31 cellular contexts compared by ENCODE assay signal in the genomic region with DNA sequence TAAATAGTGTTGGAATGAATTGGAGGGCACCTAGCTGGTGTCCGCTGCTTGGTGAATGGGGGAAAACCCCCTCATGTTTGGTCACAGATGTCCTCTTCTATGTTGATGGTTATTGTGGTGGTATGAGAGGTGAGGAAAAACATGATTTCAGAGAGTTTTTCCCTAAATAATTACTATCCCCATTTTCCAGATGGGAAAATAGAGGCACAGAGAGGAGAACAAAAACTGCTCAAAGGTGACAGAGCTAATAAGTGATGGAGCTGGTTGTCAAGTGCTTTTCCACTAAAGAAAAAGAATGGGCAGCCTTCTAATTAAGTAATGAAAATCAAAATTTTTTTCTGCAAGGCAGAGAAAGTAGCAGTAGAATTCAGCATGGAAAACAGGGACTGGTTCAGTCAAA. TPM values are rescaled to one million over a fixed set of nuclear protein-coding genes. Genes with fewer than 3 reads are reported as not detected.
"Had no signal": no experiment of that assay in that cellular context is flagged by ENCODE, and none has a peak within 500 bp of the region (broad histone marks: within the 10 kb centered on the region; RNA-seq: fewer than 3 reads in every experiment).

No MANE protein-coding gene starts in this region.

- H3K4me1 Mint-ChIP-seq: endodermal cell had no signal

- H3K4me3 Mint-ChIP-seq: dendritic cell treated with granulocyte-macrophage colony-stimulating factor and Interleukin-4, amounts not matched to agents 40 ng/mL and 50 ng/mL, for 4 days; effector memory CD8-positive, alpha-beta T cell; endodermal cell had no signal

- H3K4me1 ChIP-seq: colonic mucosa, foreskin keratinocyte, gastrocnemius medialis had no signal

- H3K9me3 Mint-ChIP-seq: dendritic cell treated with granulocyte-macrophage colony-stimulating factor and Interleukin-4, amounts not matched to agents 40 ng/mL and 50 ng/mL, for 4 days; effector memory CD8-positive, alpha-beta T cell; endodermal cell had no signal

- H3K27me3 ChIP-seq: colonic mucosa, dorsolateral prefrontal cortex, gastrocnemius medialis, heart left ventricle, heart right ventricle had no signal

- H3K9me3 ChIP-seq: colonic mucosa, esophagus muscularis mucosa, esophagus squamous epithelium, gastrocnemius medialis, gastroesophageal sphincter, heart left ventricle, heart right ventricle had no signal

- H3K27ac Mint-ChIP-seq: dendritic cell treated with granulocyte-macrophage colony-stimulating factor and Interleukin-4, amounts not matched to agents 40 ng/mL and 50 ng/mL, for 4 days; effector memory CD8-positive, alpha-beta T cell; endodermal cell had no signal

- ATAC-seq: effector memory CD8-positive, alpha-beta T cell; esophagus mucosa; foreskin keratinocyte; gastrocnemius medialis; gastroesophageal sphincter; heart left ventricle; heart right ventricle had no signal

- H3K4me3 ChIP-seq: colonic mucosa, coronary artery, dorsolateral prefrontal cortex, esophagus muscularis mucosa, esophagus squamous epithelium, gastrocnemius medialis, gastroesophageal sphincter, heart left ventricle, heart right ventricle had no signal

- H3K27ac ChIP-seq: colonic mucosa, coronary artery, dorsolateral prefrontal cortex, epithelial cell of prostate, esophagus muscularis mucosa, esophagus squamous epithelium, foreskin keratinocyte, gastrocnemius medialis, gastroesophageal sphincter, heart left ventricle had no signal

- H3K36me3 ChIP-seq: colonic mucosa, esophagus muscularis mucosa, esophagus squamous epithelium, gastrocnemius medialis, gastroesophageal sphincter, heart left ventricle, heart right ventricle had no signal

- FAIRE-seq: colon, endometrium, endothelial cell of umbilical vein, frontal cortex had no signal

- DNase-seq: colonic mucosa; cortex of kidney; dermis blood vessel endothelial cell; dorsolateral prefrontal cortex; effector CD4-positive, alpha-beta T cell; effector CD8-positive, alpha-beta T cell; effector memory CD4-positive, alpha-beta T cell; effector memory CD8-positive, alpha-beta T cell; endodermal cell; erythroblast; esophagus squamous epithelium; foreskin fibroblast; foreskin keratinocyte; foreskin melanocyte; gastrocnemius medialis; glutamatergic neuron; head of caudate nucleus; heart left ventricle; heart right ventricle had no signal

RNA-seq across cellular contexts. Expression of a gene that starts 30.2 kb away (rescaled TPM):
- total RNA-seq: endodermal cell, endothelial cell of umbilical vein, epithelial cell of proximal tubule, foreskin keratinocyte, gastrocnemius medialis had no signal
- polyA plus RNA-seq: fibroblast of lung, foreskin keratinocyte had no signal
